8 cellular contexts compared by ENCODE assay signal in genomic region chr22:50343541-50343935, GRCh38. TPM values are rescaled to one million over a fixed set of nuclear protein-coding genes. Genes with fewer than 3 reads are reported as not detected.
DNase-seq lines count a peak whose midpoint lies in the region; ATAC-seq and TF ChIP-seq lines count a peak whose summit lies in the region.

No MANE protein-coding gene starts in this region.

- H3K4me3 Mint-ChIP-seq in natural killer cell = peak overlapping the region; percentile 63
- H3K4me3 Mint-ChIP-seq in natural killer cell treated with Interleukin-12 subunit alpha and Interleukin-12 subunit beta and Interleukin-15 and Interleukin-18, amount 100 ng/mL, for 72 hours = no peak overlapping the region

- no peaks in the 10 kb centered on the region for H3K27me3 Mint-ChIP-seq in natural killer cell (ENCODE audit: low read depth in 2 of 2)
- H3K27me3 Mint-ChIP-seq in natural killer cell treated with Interleukin-12 subunit alpha and Interleukin-12 subunit beta and Interleukin-15 and Interleukin-18, amount 100 ng/mL, for 72 hours = no peaks in the 10 kb centered on the region

- no peak for TF ChIP-seq CTCF in natural killer cell (IDR thresholded peaks at IDR 0.05)
- TF ChIP-seq CTCF in cardiac fibroblast (IDR thresholded peaks at IDR 0.05; ENCODE audit: low read depth, low read length) = no peak
- no peak for TF ChIP-seq CTCF in mucosa of descending colon (IDR thresholded peaks at IDR 0.05)

- no peaks in the 10 kb centered on the region for H3K36me3 Mint-ChIP-seq in natural killer cell
- H3K36me3 Mint-ChIP-seq in natural killer cell treated with Interleukin-12 subunit alpha and Interleukin-12 subunit beta and Interleukin-15 and Interleukin-18, amount 100 ng/mL, for 72 hours = no peaks in the 10 kb centered on the region

- ATAC-seq in natural killer cell (peak in 2 of 3 donors; percentile 14 to 24), mucosa of descending colon (no peak), HG02973 (IDR thresholded peaks at IDR 0.05; ENCODE audit: unreplicated experiment) (no peak)
- no peak for ATAC-seq in natural killer cell treated with Interleukin-12 subunit alpha and Interleukin-12 subunit beta and Interleukin-15 and Interleukin-18, amount 100 ng/mL, for 72 hours

- intact Hi-C loops in natural killer cell (cut with micrococcal nuclease) = loop anchor here (2.0 to 5.0 kb wide), 3 partner anchors 17 to 91 kb away; partner anchors contain the start of genes DENND6B and MAPK11
- intact Hi-C loops in mucosa of descending colon (cut with DNase I, micrococcal nuclease) = loop anchor here in 1 of 2 donors (5.0 kb wide), 1 partner anchor 91 kb away; the partner anchor contains the start of gene HDAC10

- H3K4me1 Mint-ChIP-seq in natural killer cell = peaks cover 0 to 12% of the 10 kb centered on the region in 2 donors
- peaks cover 0 to 6% of the 10 kb centered on the region in 2 donors for H3K4me1 Mint-ChIP-seq in natural killer cell treated with Interleukin-12 subunit alpha and Interleukin-12 subunit beta and Interleukin-15 and Interleukin-18, amount 100 ng/mL, for 72 hours (ENCODE audit: low read depth in 2 of 2)

- H3K4me3 ChIP-seq in cardiac fibroblast (replicated peaks in 1 of 2; ENCODE audit: low read depth in 2 of 2, low read length in 2 of 2) = peak overlapping the region; percentile 60 to 68
- H3K4me3 ChIP-seq in mucosa of descending colon = peak overlapping the region; percentile 77

- peak overlapping the region in 1 of 2 donors; percentile 51 for H3K27ac Mint-ChIP-seq in natural killer cell
- no peak overlapping the region for H3K27ac Mint-ChIP-seq in natural killer cell treated with Interleukin-12 subunit alpha and Interleukin-12 subunit beta and Interleukin-15 and Interleukin-18, amount 100 ng/mL, for 72 hours

- H3K9me3 ChIP-seq in mucosa of descending colon = no peaks in the 10 kb centered on the region

- no peaks in the 10 kb centered on the region for H3K36me3 ChIP-seq in mucosa of descending colon (ENCODE audit: low read depth)

- DNase-seq in natural killer cell (no peak), cardiac fibroblast (ENCODE audit: low read depth in 2 of 2) (no peak), mucosa of descending colon (no peak), DMS 273 treated with DMSO at 0.1 percent for 48 hours (lab: John Stamatoyannopoulos, UW) (no peak), NCI-H446 treated with DMSO at 0.1 percent for 48 hours (lab: John Stamatoyannopoulos, UW) (no peak), AML-193 (lab: John Stamatoyannopoulos, UW) (no peak)
- no peak for DNase-seq in natural killer cell treated with Interleukin-12 subunit alpha and Interleukin-12 subunit beta and Interleukin-15 and Interleukin-18, amount 100 ng/mL, for 72 hours (ENCODE audit: low spot score)

- no peaks in the 10 kb centered on the region for H3K9me3 Mint-ChIP-seq in natural killer cell
- no peaks in the 10 kb centered on the region for H3K9me3 Mint-ChIP-seq in natural killer cell treated with Interleukin-12 subunit alpha and Interleukin-12 subunit beta and Interleukin-15 and Interleukin-18, amount 100 ng/mL, for 72 hours

- H3K4me1 ChIP-seq in mucosa of descending colon (ENCODE audit: low read depth) = peaks cover 9% of the 10 kb centered on the region

RNA-seq across cellular contexts. Expression of gene PPP6R2, which starts 0.4 kb away (rescaled TPM):
- total RNA-seq in natural killer cell = 100 to 1,000 TPM in 1 of 3 donors, 10 to 100 TPM in 2; 76.0 to 103 (median 78.1) TPM
- 100 to 1,000 TPM in 1 of 2 donors, 10 to 100 TPM in 1; 61.1 to 100 TPM for total RNA-seq in natural killer cell treated with Interleukin-12 subunit alpha and Interleukin-12 subunit beta and Interleukin-15 and Interleukin-18, amount 100 ng/mL, for 72 hours
- total RNA-seq in mucosa of descending colon = 10 to 100 TPM; 54.3 to 61.7 (median 58.8) TPM

RNA-seq across cellular contexts. Expression of gene DENND6B, which starts 16.7 kb away (rescaled TPM):
- total RNA-seq in natural killer cell = 1 to 10 TPM; 3.1 to 5.0 (median 4.5) TPM
- total RNA-seq in natural killer cell treated with Interleukin-12 subunit alpha and Interleukin-12 subunit beta and Interleukin-15 and Interleukin-18, amount 100 ng/mL, for 72 hours = 1 to 10 TPM; 2.2 TPM
- total RNA-seq in mucosa of descending colon = 1 to 10 TPM; 2.8 to 6.3 (median 5.2) TPM

RNA-seq across cellular contexts. Expression of gene PLXNB2, which starts 36.1 kb away (rescaled TPM):
- total RNA-seq in natural killer cell = 10 to 100 TPM in 2 of 3 donors, 1 to 10 TPM in 1; 6.0 to 34.7 (median 18.9) TPM
- total RNA-seq in natural killer cell treated with Interleukin-12 subunit alpha and Interleukin-12 subunit beta and Interleukin-15 and Interleukin-18, amount 100 ng/mL, for 72 hours = 1 to 10 TPM; 4.4 to 5.5 TPM
- 100 to 1,000 TPM; 232 to 318 (median 250) TPM for total RNA-seq in mucosa of descending colon

Comparison
In these comparisons a context has a peak if more than half of its experiments do, and no peak if none do; other contexts are left out.
1. ATAC-seq: peak in natural killer cell (2 of 3); none in natural killer cell treated with Interleukin-12 subunit alpha and Interleukin-12 subunit beta and Interleukin-15 and Interleukin-18, amount 100 ng/mL, for 72 hours (0 of 2), mucosa of descending colon (single experiment) and HG02973 (single experiment).
2. RNA of gene PLXNB2, which starts 36.1 kb away (total RNA-seq): 232 to 318 TPM in mucosa of descending colon; 6.0 to 34.7 TPM in natural killer cell and 4.4 to 5.5 TPM in natural killer cell treated with Interleukin-12 subunit alpha and Interleukin-12 subunit beta and Interleukin-15 and Interleukin-18, amount 100 ng/mL, for 72 hours; every median in the first group is over 4 times any median in the second.